ENCODE assay signal across 17 cellular contexts in genomic region chr16:50183316-50183715, GRCh38. TPM values are rescaled to one million over a fixed set of nuclear protein-coding genes. Genes with fewer than 3 reads are reported as not detected.
DNase-seq lines count a peak whose midpoint lies in the region; ATAC-seq, FAIRE-seq and TF ChIP-seq lines count a peak whose summit lies in the region.
"Had no signal": no experiment of that assay in that cellular context is flagged by ENCODE, and none has a peak within 500 bp of the region (broad histone marks: within the 10 kb centered on the region; RNA-seq: fewer than 3 reads in every experiment).

No MANE protein-coding gene starts in this region.

- H3K4me3 ChIP-seq in AG04449 (ENCODE audit: low read depth, low read length) (no peak overlapping the region), bronchial epithelial cell (ENCODE audit: low read depth, low read length) (no peak overlapping the region), lung (no peak overlapping the region), suprapubic skin (no peak overlapping the region)
- H3K4me3 ChIP-seq: dorsolateral prefrontal cortex, lower lobe of right lung had no signal

- TF ChIP-seq CTCF in AG04449 (IDR thresholded peaks at IDR 0.05; ENCODE audit: insufficient read depth, low read length, missing control alignments) (no peak), HFFc6 (IDR thresholded peaks at IDR 0.05) (no peak), bronchial epithelial cell (IDR thresholded peaks at IDR 0.05; ENCODE audit: insufficient read depth, low read length, severe bottlenecking) (no peak), lung (IDR thresholded peaks at IDR 0.05; ENCODE audit: control extremely low read depth, extremely low read depth) (no peak), suprapubic skin (IDR thresholded peaks at IDR 0.05) (no peak)

- WGBS in lung, 2 donors = 70 to 86% methylated on average over 4 of the region's 4 CpGs
- WGBS in suprapubic skin = 63% methylated on average over 4 of the region's 4 CpGs

- H3K4me3 Mint-ChIP-seq in HFFc6 = peak overlapping the region; percentile 61
- H3K4me3 Mint-ChIP-seq: activated T-cell treated with anti-CD3 and anti-CD28 coated beads, Interleukin-2, amount 50 U/mL, for 72 hours; B cell; nephron; stimulated activated naive B cell treated with anti-CD40 and anti-IgM and Interleukin-4, amounts not matched to agents 10 μg/mL and 1 μg/mL and 100 μg/mL, for 72 hours had no signal

- H3K4me1 Mint-ChIP-seq in HFFc6 (ENCODE audit: low read depth) = peaks cover 68% of the 10 kb centered on the region

- no peaks in the 10 kb centered on the region for H3K9me3 Mint-ChIP-seq in HFFc6
- H3K9me3 Mint-ChIP-seq: activated T-cell treated with anti-CD3 and anti-CD28 coated beads, Interleukin-2, amount 50 U/mL, for 72 hours; nephron; stimulated activated naive B cell treated with anti-CD40 and anti-IgM and Interleukin-4, amounts not matched to agents 10 μg/mL and 1 μg/mL and 100 μg/mL, for 72 hours had no signal

- TF ChIP-seq POLR2A in suprapubic skin (IDR thresholded peaks at IDR 0.05) = no peak

- TF ChIP-seq EP300 in suprapubic skin (IDR thresholded peaks at IDR 0.05) = no peak

- H3K27ac ChIP-seq in lung (ENCODE audit: low read depth in 1 of 2, low read length in 1 of 2) (no peak overlapping the region), suprapubic skin (no peak overlapping the region)
- H3K27ac ChIP-seq: dorsolateral prefrontal cortex, lower lobe of right lung had no signal

- H3K27ac Mint-ChIP-seq in HFFc6 = peak overlapping the region; percentile 83
- H3K27ac Mint-ChIP-seq: activated T-cell treated with anti-CD3 and anti-CD28 coated beads, Interleukin-2, amount 50 U/mL, for 72 hours; B cell; stimulated activated naive B cell treated with anti-CD40 and anti-IgM and Interleukin-4, amounts not matched to agents 10 μg/mL and 1 μg/mL and 100 μg/mL, for 72 hours had no signal

- peaks cover 0 to 8% of the 10 kb centered on the region in 2 donors for H3K4me1 ChIP-seq in lung (ENCODE audit: control insufficient read depth in 2 of 2, insufficient read depth in 2 of 2, low read length in 2 of 2)
- peaks cover 2% of the 10 kb centered on the region for H3K4me1 ChIP-seq in suprapubic skin

- no peak for FAIRE-seq in bronchial epithelial cell (lab: Jason Lieb, UNC)

- CTCF ChIA-PET in AG04449 (lab: Yijun Ruan, JAX) = interaction anchor here (1.1 to 1.3 kb wide), 2 partner anchors 10 to 27 kb away, joined by 5 to 6 read pairs; no protein-coding TSS in a partner anchor

- POLR2A ChIA-PET in AG04449 (lab: Yijun Ruan, JAX) = no interaction called here

- DNase-seq in AG04449 (ENCODE audit: low read depth, low spot score) = peak; percentile 44
- DNase-seq in HFFc6 = peak; percentile 56
- DNase-seq in bronchial epithelial cell (ENCODE audit: low read depth) = peak; percentile 42
- no peak for DNase-seq in lung (ENCODE audit: low spot score)
- no peak for DNase-seq in activated CD4-positive, alpha-beta T cell treated with anti-CD3 and anti-CD28 coated beads for 48 hours
- no peak for DNase-seq in NCI-H187 (lab: John Stamatoyannopoulos, UW)
- DNase-seq in suprapubic skin (ENCODE audit: low spot score in 2 of 2) = no peak
- DNase-seq: activated T-cell treated with anti-CD3 and anti-CD28 coated beads, Interleukin-2, amount 50 U/mL, for 72 hours; dorsolateral prefrontal cortex; lower lobe of right lung; NCI-H1092 treated with DMSO at 0.1 percent for 48 hours; NCI-H2227 treated with DMSO at 0.1 percent for 48 hours; SHP77 treated with DMSO at 0.1 percent for 48 hours; stimulated activated naive B cell treated with anti-CD40 and anti-IgM and Interleukin-4, amounts not matched to agents 10 μg/mL and 1 μg/mL and 100 μg/mL, for 72 hours had no signal

- H3K36me3 ChIP-seq in bronchial epithelial cell (ENCODE audit: control insufficient read depth, insufficient read depth, low read length) = no peaks in the 10 kb centered on the region
- no peaks in the 10 kb centered on the region for H3K36me3 ChIP-seq in lung (ENCODE audit: control insufficient read depth in 2 of 2, insufficient read depth in 2 of 2, low read length in 2 of 2)
- H3K36me3 ChIP-seq in suprapubic skin = no peaks in the 10 kb centered on the region
- H3K36me3 ChIP-seq: lower lobe of right lung had no signal

- no peaks in the 10 kb centered on the region for H3K27me3 ChIP-seq in bronchial epithelial cell (ENCODE audit: control insufficient read depth, insufficient read depth, low read length)
- no peaks in the 10 kb centered on the region for H3K27me3 ChIP-seq in lung (ENCODE audit: control insufficient read depth, insufficient read depth)
- H3K27me3 ChIP-seq in suprapubic skin = no peaks in the 10 kb centered on the region
- H3K27me3 ChIP-seq: dorsolateral prefrontal cortex had no signal

- ATAC-seq in lung (ENCODE audit: insufficient read depth, low FRiP score) (peak; percentile 6), GM21528 (IDR thresholded peaks at IDR 0.05; ENCODE audit: low FRiP score, unreplicated experiment) (no peak)
- ATAC-seq: activated T-cell treated with anti-CD3 and anti-CD28 coated beads, Interleukin-2, amount 50 U/mL, for 72 hours; stimulated activated naive B cell treated with anti-CD40 and anti-IgM and Interleukin-4, amounts not matched to agents 10 μg/mL and 1 μg/mL and 100 μg/mL, for 72 hours had no signal

- H3K27me3 Mint-ChIP-seq in HFFc6 (ENCODE audit: insufficient read depth) = peaks cover 1% of the 10 kb centered on the region
- H3K27me3 Mint-ChIP-seq: B cell; stimulated activated naive B cell treated with anti-CD40 and anti-IgM and Interleukin-4, amounts not matched to agents 10 μg/mL and 1 μg/mL and 100 μg/mL, for 72 hours had no signal

- peaks cover 6% of the 10 kb centered on the region for H3K36me3 Mint-ChIP-seq in HFFc6 (ENCODE audit: low read depth)

- H3K9me3 ChIP-seq in lung (ENCODE audit: control insufficient read depth in 2 of 2, insufficient read depth in 1 of 2, low read length in 1 of 2) (no peaks in the 10 kb centered on the region), suprapubic skin (no peaks in the 10 kb centered on the region)
- H3K9me3 ChIP-seq: lower lobe of right lung had no signal

RNA-seq across cellular contexts. Expression of gene TENT4B, which starts 30.2 kb away (rescaled TPM):
- 10 to 100 TPM; 19.4 to 23.0 (median 21.6) TPM for total RNA-seq in HFFc6 (2021; fragmentation: NEBNext Ultra II Directional; extraction: Animal tissue kit (Norgen Biotek cat#: 25700))
- total RNA-seq in bronchial epithelial cell (9.2 and 9.5 TPM in 2 replicates), lung (10 to 100 TPM; 12.4 to 16.3 TPM), suprapubic skin (10 to 100 TPM; 10.8 to 15.7 (median 12.9) TPM)
- 1 to 10 TPM; 4.3 to 4.4 TPM for polyA plus RNA-seq in lung

Comparison
In these comparisons a context has a peak if more than half of its experiments do, and no peak if none do; other contexts are left out.
1. DNase-seq: peak in AG04449 (single experiment), HFFc6 (single experiment) and bronchial epithelial cell (single experiment); none in lung (single experiment), activated CD4-positive, alpha-beta T cell treated with anti-CD3 and anti-CD28 coated beads for 48 hours (single experiment), NCI-H187 (0 of 2) and suprapubic skin (0 of 2).